In the genomic region with DNA sequence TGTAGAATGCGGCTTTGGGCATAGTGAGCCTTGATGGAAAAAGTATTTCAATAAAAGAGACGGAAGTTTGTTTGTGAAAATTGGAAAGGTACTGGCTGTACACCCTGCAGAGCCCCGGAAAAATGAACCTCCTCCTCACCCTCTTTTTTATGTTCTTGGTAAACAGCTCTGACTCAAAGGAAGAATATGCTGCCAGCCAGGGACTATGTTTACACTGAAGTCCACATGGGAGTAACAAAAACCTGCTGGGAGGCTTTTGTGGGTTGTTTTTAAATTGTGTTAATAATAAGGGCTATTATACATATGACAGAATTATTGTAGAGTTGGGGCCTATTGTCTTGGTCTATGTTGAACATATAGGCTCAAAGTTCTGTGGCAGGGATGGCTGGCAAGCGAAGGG, we compare ENCODE assay signal across 12 cellular contexts.
DNase-seq lines count a peak whose midpoint lies in the region; ATAC-seq, FAIRE-seq and TF ChIP-seq lines count a peak whose summit lies in the region.
"Had no signal": no experiment of that assay in that cellular context is flagged by ENCODE, and none has a peak within 500 bp of the region (broad histone marks: within the 10 kb centered on the region; RNA-seq: fewer than 3 reads in every experiment).

No MANE protein-coding gene starts in this region.

- H3K79me2 ChIP-seq in fibroblast of lung (ENCODE audit: control insufficient read depth, insufficient read depth, low read length) = no peaks in the 10 kb centered on the region

- H4K20me1 ChIP-seq in fibroblast of lung (ENCODE audit: control insufficient read depth, extremely low read depth, insufficient read depth, low read length) = no peaks in the 10 kb centered on the region

- no peak overlapping the region for H3K4me2 ChIP-seq in fibroblast of lung (ENCODE audit: extremely low read depth, insufficient read depth, low read length)
- H3K4me2 ChIP-seq: KMS-11 had no signal

- no peak for FAIRE-seq in urothelium cell line (lab: Jason Lieb, UNC)

- DNase-seq in NCI-H2081 (lab: John Stamatoyannopoulos, UW) (peak; percentile 4 to 60), NCI-H2081 treated with DMSO at 0.1 percent for 48 hours (lab: John Stamatoyannopoulos, UW) (no peak), SJSA1 (ENCODE audit: low read depth in 1 of 2, low spot score in 2 of 2) (peak; percentile 48 to 53), fibroblast of lung (ENCODE audit: low read depth in 2 of 2) (peak; percentile 63 to 68), urothelium cell line (ENCODE audit: low spot score) (peak; percentile 43), putamen (ENCODE audit: low spot score) (no peak), NCI-H1694 treated with DMSO at 0.1 percent for 48 hours (lab: John Stamatoyannopoulos, UW) (no peak)
- DNase-seq: body of pancreas, endodermal cell had no signal

- H3K27me3 ChIP-seq in SJSA1 (replicated peaks) (no peaks in the 10 kb centered on the region), fibroblast of lung (ENCODE audit: control insufficient read depth, insufficient read depth, low read length) (no peaks in the 10 kb centered on the region)
- H3K27me3 ChIP-seq: body of pancreas had no signal

- H3K4me3 ChIP-seq in SJSA1 (no peak overlapping the region), fibroblast of lung (replicated peaks in 1 of 4; ENCODE audit: control extremely low read depth in 1 of 4, insufficient read depth in 1 of 4, low read depth in 3 of 4, low read length in 4 of 4) (no peak overlapping the region)
- H3K4me3 ChIP-seq: body of pancreas had no signal

- H3K4me1 ChIP-seq in SJSA1 (replicated peaks) (peaks cover 10% of the 10 kb centered on the region), fibroblast of lung (ENCODE audit: control insufficient read depth, extremely low read depth, insufficient read depth, low read length) (no peaks in the 10 kb centered on the region)
- H3K4me1 ChIP-seq: body of pancreas had no signal

- no peak overlapping the region for H3K9ac ChIP-seq in fibroblast of lung (ENCODE audit: insufficient read depth, low read length)
- H3K9ac ChIP-seq: KMS-11 had no signal

- no peaks in the 10 kb centered on the region for H3K9me3 ChIP-seq in SJSA1 (replicated peaks)
- H3K9me3 ChIP-seq in fibroblast of lung (ENCODE audit: control insufficient read depth, insufficient read depth, low read depth, low read length) = no peaks in the 10 kb centered on the region
- H3K9me3 ChIP-seq: body of pancreas, neutrophil had no signal

- H3K27ac ChIP-seq in SJSA1 (no peak overlapping the region), fibroblast of lung (ENCODE audit: insufficient read depth, low read length) (no peak overlapping the region)
- H3K27ac ChIP-seq: body of pancreas, KMS-11, neutrophil had no signal

- no peaks in the 10 kb centered on the region for H3K36me3 ChIP-seq in SJSA1
- H3K36me3 ChIP-seq in fibroblast of lung (ENCODE audit: control insufficient read depth, insufficient read depth, low read length) = no peaks in the 10 kb centered on the region
- H3K36me3 ChIP-seq: neutrophil had no signal

- no peak overlapping the region for H2AFZ ChIP-seq in fibroblast of lung (ENCODE audit: low read length)

- no peak for TF ChIP-seq CTCF in fibroblast of lung (conservative IDR thresholded peaks at IDR 0.05 in 1 of 2, IDR thresholded peaks at IDR 0.05 in 1 of 2; ENCODE audit: low read depth in 1 of 2, low read length in 2 of 2)

- ATAC-seq in SK-N-SH treated with all-trans-retinoic acid at 6 μM for 48 hours = no peak
- ATAC-seq: body of pancreas had no signal

TF ChIP-seq in SK-N-SH treated with all-trans-retinoic acid at 6 μM for 48 hours, 23 proteins besides CTCF, POLR2A, EP300 and RAD21:
- no peak for TF ChIP-seq ZC3H10 (CRISPR knock-in tag; IDR thresholded peaks at IDR 0.05)
- TF ChIP-seq TCF4 (CRISPR knock-in tag; IDR thresholded peaks at IDR 0.05; ENCODE audit: borderline replicate concordance) = no peak
- TF ChIP-seq, protein P1, sequence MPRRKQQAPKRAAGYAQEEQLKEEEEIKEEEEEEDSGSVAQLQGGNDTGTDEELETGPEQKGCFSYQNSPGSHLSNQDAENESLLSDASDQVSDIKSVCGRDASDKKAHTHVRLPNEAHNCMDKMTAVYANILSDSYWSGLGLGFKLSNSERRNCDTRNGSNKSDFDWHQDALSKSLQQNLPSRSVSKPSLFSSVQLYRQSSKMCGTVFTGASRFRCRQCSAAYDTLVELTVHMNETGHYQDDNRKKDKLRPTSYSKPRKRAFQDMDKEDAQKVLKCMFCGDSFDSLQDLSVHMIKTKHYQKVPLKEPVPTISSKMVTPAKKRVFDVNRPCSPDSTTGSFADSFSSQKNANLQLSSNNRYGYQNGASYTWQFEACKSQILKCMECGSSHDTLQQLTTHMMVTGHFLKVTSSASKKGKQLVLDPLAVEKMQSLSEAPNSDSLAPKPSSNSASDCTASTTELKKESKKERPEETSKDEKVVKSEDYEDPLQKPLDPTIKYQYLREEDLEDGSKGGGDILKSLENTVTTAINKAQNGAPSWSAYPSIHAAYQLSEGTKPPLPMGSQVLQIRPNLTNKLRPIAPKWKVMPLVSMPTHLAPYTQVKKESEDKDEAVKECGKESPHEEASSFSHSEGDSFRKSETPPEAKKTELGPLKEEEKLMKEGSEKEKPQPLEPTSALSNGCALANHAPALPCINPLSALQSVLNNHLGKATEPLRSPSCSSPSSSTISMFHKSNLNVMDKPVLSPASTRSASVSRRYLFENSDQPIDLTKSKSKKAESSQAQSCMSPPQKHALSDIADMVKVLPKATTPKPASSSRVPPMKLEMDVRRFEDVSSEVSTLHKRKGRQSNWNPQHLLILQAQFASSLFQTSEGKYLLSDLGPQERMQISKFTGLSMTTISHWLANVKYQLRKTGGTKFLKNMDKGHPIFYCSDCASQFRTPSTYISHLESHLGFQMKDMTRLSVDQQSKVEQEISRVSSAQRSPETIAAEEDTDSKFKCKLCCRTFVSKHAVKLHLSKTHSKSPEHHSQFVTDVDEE (CRISPR knock-in tag; IDR thresholded peaks at IDR 0.05) = no peak
- TF ChIP-seq ZNF8 (CRISPR knock-in tag; IDR thresholded peaks at IDR 0.05) = no peak
- no peak for TF ChIP-seq ZNF70 (CRISPR knock-in tag; IDR thresholded peaks at IDR 0.05)
- TF ChIP-seq ZNF565 (CRISPR knock-in tag; conservative IDR thresholded peaks at IDR 0.05; ENCODE audit: low read depth) = no peak
- TF ChIP-seq, protein P2, sequence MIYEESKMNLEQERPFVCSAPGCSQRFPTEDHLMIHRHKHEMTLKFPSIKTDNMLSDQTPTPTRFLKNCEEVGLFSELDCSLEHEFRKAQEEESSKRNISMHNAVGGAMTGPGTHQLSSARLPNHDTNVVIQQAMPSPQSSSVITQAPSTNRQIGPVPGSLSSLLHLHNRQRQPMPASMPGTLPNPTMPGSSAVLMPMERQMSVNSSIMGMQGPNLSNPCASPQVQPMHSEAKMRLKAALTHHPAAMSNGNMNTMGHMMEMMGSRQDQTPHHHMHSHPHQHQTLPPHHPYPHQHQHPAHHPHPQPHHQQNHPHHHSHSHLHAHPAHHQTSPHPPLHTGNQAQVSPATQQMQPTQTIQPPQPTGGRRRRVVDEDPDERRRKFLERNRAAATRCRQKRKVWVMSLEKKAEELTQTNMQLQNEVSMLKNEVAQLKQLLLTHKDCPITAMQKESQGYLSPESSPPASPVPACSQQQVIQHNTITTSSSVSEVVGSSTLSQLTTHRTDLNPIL (CRISPR knock-in tag; IDR thresholded peaks at IDR 0.05; ENCODE audit: low read depth) = no peak
- no peak for TF ChIP-seq TOX (CRISPR knock-in tag; IDR thresholded peaks at IDR 0.05; ENCODE audit: borderline replicate concordance)
- no peak for TF ChIP-seq ARNTL (CRISPR knock-in tag; IDR thresholded peaks at IDR 0.05; ENCODE audit: borderline replicate concordance, low read depth)
- TF ChIP-seq CSDC2 (CRISPR knock-in tag; IDR thresholded peaks at IDR 0.05) = no peak
- TF ChIP-seq SNAI2 (CRISPR knock-in tag; IDR thresholded peaks at IDR 0.05) = no peak
- TF ChIP-seq ZFP3 (CRISPR knock-in tag; IDR thresholded peaks at IDR 0.05) = no peak
- TF ChIP-seq OSR1 (CRISPR knock-in tag; IDR thresholded peaks at IDR 0.05) = no peak
- TF ChIP-seq BACH2 (CRISPR knock-in tag; IDR thresholded peaks at IDR 0.05; ENCODE audit: borderline replicate concordance) = no peak
- TF ChIP-seq, protein P3, sequence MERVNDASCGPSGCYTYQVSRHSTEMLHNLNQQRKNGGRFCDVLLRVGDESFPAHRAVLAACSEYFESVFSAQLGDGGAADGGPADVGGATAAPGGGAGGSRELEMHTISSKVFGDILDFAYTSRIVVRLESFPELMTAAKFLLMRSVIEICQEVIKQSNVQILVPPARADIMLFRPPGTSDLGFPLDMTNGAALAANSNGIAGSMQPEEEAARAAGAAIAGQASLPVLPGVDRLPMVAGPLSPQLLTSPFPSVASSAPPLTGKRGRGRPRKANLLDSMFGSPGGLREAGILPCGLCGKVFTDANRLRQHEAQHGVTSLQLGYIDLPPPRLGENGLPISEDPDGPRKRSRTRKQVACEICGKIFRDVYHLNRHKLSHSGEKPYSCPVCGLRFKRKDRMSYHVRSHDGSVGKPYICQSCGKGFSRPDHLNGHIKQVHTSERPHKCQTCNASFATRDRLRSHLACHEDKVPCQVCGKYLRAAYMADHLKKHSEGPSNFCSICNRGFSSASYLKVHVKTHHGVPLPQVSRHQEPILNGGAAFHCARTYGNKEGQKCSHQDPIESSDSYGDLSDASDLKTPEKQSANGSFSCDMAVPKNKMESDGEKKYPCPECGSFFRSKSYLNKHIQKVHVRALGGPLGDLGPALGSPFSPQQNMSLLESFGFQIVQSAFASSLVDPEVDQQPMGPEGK (CRISPR knock-in tag; IDR thresholded peaks at IDR 0.05; ENCODE audit: borderline replicate concordance) = no peak

Comparison
In these comparisons a context has a peak if more than half of its experiments do, and no peak if none do; other contexts are left out.
1. DNase-seq: peak in NCI-H2081 (2 of 2), SJSA1 (2 of 2), fibroblast of lung (2 of 2) and urothelium cell line (single experiment); none in NCI-H2081 treated with DMSO at 0.1 percent for 48 hours (single experiment), putamen (single experiment) and NCI-H1694 treated with DMSO at 0.1 percent for 48 hours (single experiment).